In the genomic region with DNA sequence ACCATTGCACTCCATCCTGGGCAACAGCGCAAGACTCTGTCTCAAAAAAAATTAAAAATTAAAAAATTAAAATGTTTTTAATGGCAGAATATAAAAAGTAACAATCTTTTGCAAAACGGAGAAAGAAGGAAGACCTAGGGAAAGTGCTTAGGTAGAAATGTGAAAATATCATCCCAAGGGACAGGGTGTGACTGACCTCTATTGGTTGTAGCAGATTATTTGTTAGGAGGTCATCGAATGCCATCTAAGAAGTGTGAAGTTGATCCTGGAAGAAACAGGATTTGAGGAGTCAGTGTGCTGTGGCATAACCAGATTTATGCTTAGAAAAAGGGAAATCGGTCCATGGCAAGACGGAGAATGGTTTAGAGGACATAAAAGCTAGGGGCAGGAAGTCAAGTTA, we compare ENCODE assay signal across 1 cellular context.
TF ChIP-seq lines count a peak whose summit lies in the region.

No MANE protein-coding gene starts in this region.

TF ChIP-seq in HepG2, 621 proteins besides CTCF, POLR2A, EP300 and RAD21:
- TF ChIP-seq, protein P1, sequence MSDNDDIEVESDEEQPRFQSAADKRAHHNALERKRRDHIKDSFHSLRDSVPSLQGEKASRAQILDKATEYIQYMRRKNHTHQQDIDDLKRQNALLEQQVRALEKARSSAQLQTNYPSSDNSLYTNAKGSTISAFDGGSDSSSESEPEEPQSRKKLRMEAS (IDR thresholded peaks at IDR 0.05): no peak
- no peak for TF ChIP-seq PRMT3 (CRISPR knock-in tag; IDR thresholded peaks at IDR 0.05; ENCODE audit: borderline replicate concordance, low read depth)
- TF ChIP-seq IRF2 (CRISPR knock-in tag; IDR thresholded peaks at IDR 0.05): no peak
- TF ChIP-seq ZNF407 (CRISPR knock-in tag; IDR thresholded peaks at IDR 0.05; ENCODE audit: not compliant biosample characterization): no peak
- no peak for TF ChIP-seq KAT8 (CRISPR knock-in tag; IDR thresholded peaks at IDR 0.05)
- TF ChIP-seq ZNF329 (CRISPR knock-in tag; IDR thresholded peaks at IDR 0.05; ENCODE audit: low read depth): no peak
- TF ChIP-seq KDM4B (CRISPR knock-in tag; IDR thresholded peaks at IDR 0.05): no peak
- TF ChIP-seq, protein P2, sequence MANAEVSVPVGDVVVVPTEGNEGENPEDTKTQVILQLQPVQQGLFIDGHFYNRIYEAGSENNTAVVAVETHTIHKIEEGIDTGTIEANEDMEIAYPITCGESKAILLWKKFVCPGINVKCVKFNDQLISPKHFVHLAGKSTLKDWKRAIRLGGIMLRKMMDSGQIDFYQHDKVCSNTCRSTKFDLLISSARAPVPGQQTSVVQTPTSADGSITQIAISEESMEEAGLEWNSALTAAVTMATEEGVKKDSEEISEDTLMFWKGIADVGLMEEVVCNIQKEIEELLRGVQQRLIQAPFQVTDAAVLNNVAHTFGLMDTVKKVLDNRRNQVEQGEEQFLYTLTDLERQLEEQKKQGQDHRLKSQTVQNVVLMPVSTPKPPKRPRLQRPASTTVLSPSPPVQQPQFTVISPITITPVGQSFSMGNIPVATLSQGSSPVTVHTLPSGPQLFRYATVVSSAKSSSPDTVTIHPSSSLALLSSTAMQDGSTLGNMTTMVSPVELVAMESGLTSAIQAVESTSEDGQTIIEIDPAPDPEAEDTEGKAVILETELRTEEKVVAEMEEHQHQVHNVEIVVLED (CRISPR knock-in tag; IDR thresholded peaks at IDR 0.05; ENCODE audit: borderline replicate concordance): no peak
- TF ChIP-seq HDAC6 (IDR thresholded peaks at IDR 0.05; ENCODE audit: low read depth, low read length): no peak
